ENCODE assay signal across 8 cellular contexts in the genomic region with DNA sequence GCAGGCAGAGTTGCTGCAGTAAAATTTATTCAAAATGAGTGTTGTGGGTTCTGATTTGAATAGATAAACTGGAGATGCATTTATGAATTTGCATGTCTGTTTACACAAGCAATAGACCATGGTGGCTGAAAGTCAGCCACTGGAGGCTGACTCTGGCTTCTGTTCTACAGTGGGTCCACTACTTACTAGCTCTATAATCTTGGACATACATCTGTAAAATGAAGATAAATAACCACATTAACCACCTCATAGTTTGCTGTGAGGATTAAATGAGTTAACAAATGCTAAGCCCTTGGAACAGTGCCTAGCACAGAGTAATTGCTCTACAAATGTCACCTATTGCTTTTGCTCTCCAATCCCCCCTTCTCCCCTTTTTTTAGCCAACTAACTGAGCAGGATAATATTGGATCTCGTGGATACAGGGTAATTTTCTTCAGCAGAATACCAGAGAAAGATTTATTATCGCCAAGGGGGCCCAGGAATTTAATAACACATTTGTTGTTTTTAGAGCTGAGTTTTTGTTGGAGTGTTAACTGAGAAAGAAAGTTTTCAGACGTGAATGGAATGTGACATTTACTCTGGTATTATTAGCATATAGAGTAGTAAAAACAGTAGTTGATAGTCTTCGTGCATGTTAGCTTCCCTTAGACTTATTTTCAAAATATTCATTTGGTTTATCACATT. TPM values are rescaled to one million over a fixed set of nuclear protein-coding genes. Genes with fewer than 3 reads are reported as not detected.
DNase-seq lines count a peak whose midpoint lies in the region; ATAC-seq and TF ChIP-seq lines count a peak whose summit lies in the region.

No MANE protein-coding gene starts in this region.

- peak overlapping the region; percentile 66 for H3K27ac Mint-ChIP-seq in chondrocyte (ENCODE audit: unreplicated experiment)

- no peaks in the 10 kb centered on the region for H3K9me3 Mint-ChIP-seq in chondrocyte (ENCODE audit: low read depth)

- DNase-seq in DMS53 treated with DMSO at 0.1 percent for 48 hours (lab: John Stamatoyannopoulos, UW; ENCODE audit: unreplicated experiment) = peak; percentile 22
- DNase-seq in chondrocyte (ENCODE audit: low spot score) = no peak
- no peak for DNase-seq in GM10266 (ENCODE audit: extremely low spot score)
- no peak for DNase-seq in NCI-H2171 treated with DMSO at 0.1 percent for 48 hours (lab: John Stamatoyannopoulos, UW)
- DNase-seq in dermis blood vessel endothelial cell = no peak
- DNase-seq in omental fat pad (ENCODE audit: low spot score) = no peak

- no peak overlapping the region for H3K4me3 Mint-ChIP-seq in chondrocyte (ENCODE audit: unreplicated experiment)

- peaks cover 1% of the 10 kb centered on the region for H3K36me3 Mint-ChIP-seq in chondrocyte (ENCODE audit: low read depth)

- H3K27me3 Mint-ChIP-seq in chondrocyte (ENCODE audit: low read depth) = no peaks in the 10 kb centered on the region

- peaks cover 68% of the 10 kb centered on the region for H3K4me1 Mint-ChIP-seq in chondrocyte (ENCODE audit: low read depth)

- ATAC-seq in GM19395 (IDR thresholded peaks at IDR 0.05; ENCODE audit: unreplicated experiment) = peak; percentile 41
- peak; percentile 47 for ATAC-seq in HG03460 (IDR thresholded peaks at IDR 0.05; ENCODE audit: unreplicated experiment)
- no peak for ATAC-seq in omental fat pad (ENCODE audit: low FRiP score)

- no peak for TF ChIP-seq CTCF in chondrocyte (IDR thresholded peaks at IDR 0.05)
- TF ChIP-seq CTCF in GM10266 (IDR thresholded peaks at IDR 0.05; ENCODE audit: control insufficient read depth, insufficient read depth, low read depth, missing control alignments) = no peak
- TF ChIP-seq CTCF in omental fat pad (IDR thresholded peaks at IDR 0.05) = no peak

RNA-seq across cellular contexts. Expression of a gene that starts 1.4 kb away (rescaled TPM):
- total RNA-seq in chondrocyte (6.2 to 9.8 TPM (median 6.3 TPM) in 3 replicates), dermis blood vessel endothelial cell (5.1 and 7.0 TPM in 2 replicates), omental fat pad (10 to 100 TPM in 2 of 4 donors, 1 to 10 TPM in 2; 7.1 to 13.5 (median 10.1) TPM)

RNA-seq across cellular contexts. Expression of a gene that starts 26.6 kb away (rescaled TPM):
- total RNA-seq in chondrocyte (2.9 to 5.9 TPM (median 4.8 TPM) in 3 replicates), dermis blood vessel endothelial cell (under 0.01 and 0.09 TPM in 2 replicates), omental fat pad (1 to 10 TPM in 2 of 4 donors, under 1 TPM in 1, not detected in 1; 0.25 to 3.4 (median 3.2) TPM)
